Comparison of ENCODE assay signal across 8 cellular contexts in genomic region chr6:7260291-7261029, GRCh38. TPM values are rescaled to one million over a fixed set of nuclear protein-coding genes. Genes with fewer than 3 reads are reported as not detected.
DNase-seq lines count a peak whose midpoint lies in the region; ATAC-seq lines count a peak whose summit lies in the region.

No MANE protein-coding gene starts in this region.

- H3K27ac ChIP-seq in skeletal muscle tissue (ENCODE audit: low read depth, low read length), result peak overlapping the region; percentile 59

- H3K27me3 ChIP-seq in H7 (ENCODE audit: control insufficient read depth, insufficient read depth, low read length), result no peaks in the 10 kb centered on the region
- H3K27me3 ChIP-seq in skeletal muscle tissue (ENCODE audit: control insufficient read depth in 3 of 3, insufficient read depth in 3 of 3, low read length in 3 of 3), result no peaks in the 10 kb centered on the region

- peaks cover 16% of the 10 kb centered on the region for H3K4me1 Mint-ChIP-seq in activated CD4-positive, alpha-beta memory T cell treated with anti-CD3 and anti-CD28 coated beads for 36 hours (ENCODE audit: low read depth)

- peaks cover 14% of the 10 kb centered on the region for H3K9me3 Mint-ChIP-seq in activated CD4-positive, alpha-beta memory T cell treated with anti-CD3 and anti-CD28 coated beads for 36 hours

- intact Hi-C loops in activated CD4-positive, alpha-beta memory T cell treated with anti-CD3 and anti-CD28 coated beads for 36 hours (cut with micrococcal nuclease), result no loop called here

- CTCF ChIA-PET in activated CD4-positive, alpha-beta memory T cell treated with anti-CD3 and anti-CD28 coated beads for 36 hours (lab: Charles Lee), result no interaction called here

- peaks cover 17 to 20% (median 19%) of the 10 kb centered on the region in 3 donors for H3K4me1 ChIP-seq in skeletal muscle tissue (ENCODE audit: control insufficient read depth in 3 of 3, insufficient read depth in 3 of 3, low read length in 3 of 3)

- no peaks in the 10 kb centered on the region for H3K36me3 Mint-ChIP-seq in activated CD4-positive, alpha-beta memory T cell treated with anti-CD3 and anti-CD28 coated beads for 36 hours

- H3K27ac Mint-ChIP-seq in activated CD4-positive, alpha-beta memory T cell treated with anti-CD3 and anti-CD28 coated beads for 36 hours, result no peak overlapping the region

- no peak for ATAC-seq in HG03025 (IDR thresholded peaks at IDR 0.05; ENCODE audit: low FRiP score, unreplicated experiment)
- no peak for ATAC-seq in HG03469 (IDR thresholded peaks at IDR 0.05; ENCODE audit: unreplicated experiment)

- H3K9ac ChIP-seq in skeletal muscle tissue (ENCODE audit: low read depth in 1 of 3, low read length in 3 of 3), result peak overlapping the region; percentile 81 to 94 (median 83)

- DNase-seq in H7 (peak; percentile 75), hepatic stellate cell (ENCODE audit: low spot score) (peak; percentile 18), NCI-H2107 treated with DMSO at 0.1 percent for 48 hours (lab: John Stamatoyannopoulos, UW; ENCODE audit: unreplicated experiment) (no peak), islet precursor cell (no peak)
- DNase-seq in activated CD4-positive, alpha-beta memory T cell treated with anti-CD3 and anti-CD28 coated beads for 36 hours, result no peak

- peak overlapping the region; percentile 84 for H3K4me3 Mint-ChIP-seq in activated CD4-positive, alpha-beta memory T cell treated with anti-CD3 and anti-CD28 coated beads for 36 hours

- peaks cover 17% of the 10 kb centered on the region for H3K27me3 Mint-ChIP-seq in activated CD4-positive, alpha-beta memory T cell treated with anti-CD3 and anti-CD28 coated beads for 36 hours

- peak overlapping the region; percentile 79 for H3K4me3 ChIP-seq in H7 (ENCODE audit: insufficient read depth, low read depth, low read length)
- H3K4me3 ChIP-seq in skeletal muscle tissue (ENCODE audit: low read length in 3 of 3), result peak overlapping the region; percentile 80 to 94 (median 88)

- POLR2A ChIA-PET in activated CD4-positive, alpha-beta memory T cell treated with anti-CD3 and anti-CD28 coated beads for 36 hours (lab: Charles Lee), result no interaction called here

- H3K36me3 ChIP-seq in H7 (replicated peaks; ENCODE audit: control insufficient read depth, insufficient read depth, low read length) (no peaks in the 10 kb centered on the region), skeletal muscle tissue (ENCODE audit: control insufficient read depth in 3 of 3, insufficient read depth in 3 of 3, low read length in 3 of 3) (no peaks in the 10 kb centered on the region)

- H3K9me3 ChIP-seq in skeletal muscle tissue (ENCODE audit: control insufficient read depth in 3 of 3, low read length in 3 of 3), result peaks cover 0 to 3% (median 2%) of the 10 kb centered on the region in 3 donors

RNA-seq across cellular contexts. Expression of gene SSR1, which starts 52.5 kb away (rescaled TPM):
- 49.6 and 55.3 TPM in 2 replicates for total RNA-seq in H7 (2014; rRNA removed; shearing (Covaris generic))
- 100 to 1,000 TPM; 156 to 164 TPM for total RNA-seq in activated CD4-positive, alpha-beta memory T cell treated with anti-CD3 and anti-CD28 coated beads for 36 hours
- 20.4 TPM for total RNA-seq in skeletal muscle tissue

Comparison
In these comparisons a context has a peak if more than half of its experiments do, and no peak if none do; other contexts are left out.
1. DNase-seq: peak in H7 (single experiment) and hepatic stellate cell (single experiment); none in activated CD4-positive, alpha-beta memory T cell treated with anti-CD3 and anti-CD28 coated beads for 36 hours (single experiment), NCI-H2107 treated with DMSO at 0.1 percent for 48 hours (single experiment) and islet precursor cell (single experiment).